In the genomic region with DNA sequence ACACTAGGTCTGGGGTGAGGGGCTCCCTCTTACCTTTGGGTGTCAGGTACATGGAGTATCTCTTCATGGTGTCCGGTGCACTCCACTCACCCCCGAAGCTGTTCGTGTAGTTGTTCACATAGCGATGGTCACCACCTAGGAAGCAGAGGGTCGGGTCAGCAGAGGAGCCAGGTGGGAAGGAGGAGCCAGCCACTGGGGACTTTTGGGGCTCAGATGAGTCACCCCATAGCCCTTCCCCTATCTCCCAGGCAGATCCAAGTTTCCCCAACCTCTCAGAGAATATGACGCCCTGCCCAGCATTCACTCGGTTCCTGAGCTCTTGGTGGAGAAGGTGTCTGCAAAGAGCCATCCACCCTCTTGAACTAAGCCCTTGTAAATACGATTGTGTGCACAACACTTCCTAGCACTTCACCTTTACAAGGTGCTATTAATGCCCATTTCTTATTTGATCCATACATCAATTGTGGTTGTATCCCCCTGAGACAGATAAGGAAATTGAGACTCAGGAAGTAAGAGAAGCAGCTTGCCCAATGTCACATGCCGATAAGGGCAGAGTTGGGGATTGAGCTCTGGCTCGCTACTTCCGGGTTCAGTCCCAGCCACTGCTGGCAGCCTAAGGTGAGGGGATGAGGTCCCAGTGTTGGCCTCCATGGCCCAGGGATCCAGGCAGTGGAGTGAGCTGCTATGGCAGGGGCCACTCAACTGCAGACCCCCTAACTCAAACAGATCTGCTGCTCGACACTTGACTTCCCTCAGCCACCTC, we compare ENCODE assay signal across 1 cellular context.
TF ChIP-seq lines count a peak whose summit lies in the region.

No MANE protein-coding gene starts in this region.

TF ChIP-seq in HepG2, 621 proteins besides CTCF, POLR2A, EP300 and RAD21:
- TF ChIP-seq ZNF143 (CRISPR knock-in tag; IDR thresholded peaks at IDR 0.05): no peak
- TF ChIP-seq ELF1 (CRISPR knock-in tag; IDR thresholded peaks at IDR 0.05): peak; percentile 83
- peak; percentile 43; the same call in 1 of the 2 replicates for TF ChIP-seq ELF3 (CRISPR knock-in tag; IDR thresholded peaks at IDR 0.05)
- TF ChIP-seq PAF1 (CRISPR knock-in tag; IDR thresholded peaks at IDR 0.05): no peak
